In genomic region chr6:108578166-108578565, GRCh38 we compare ENCODE assay signal across 22 cellular contexts. TPM values are rescaled to one million over a fixed set of nuclear protein-coding genes. Genes with fewer than 3 reads are reported as not detected.
DNase-seq lines count a peak whose midpoint lies in the region; ATAC-seq, FAIRE-seq and TF ChIP-seq lines count a peak whose summit lies in the region.
"Had no signal": no experiment of that assay in that cellular context is flagged by ENCODE, and none has a peak within 500 bp of the region (broad histone marks: within the 10 kb centered on the region; RNA-seq: fewer than 3 reads in every experiment).

No MANE protein-coding gene starts in this region.

- H3K27me3 Mint-ChIP-seq in nephron progenitor cell (ENCODE audit: low read depth, poor library complexity): no peaks in the 10 kb centered on the region
- H3K27me3 Mint-ChIP-seq in stimulated activated naive CD8-positive, alpha-beta T cell treated with anti-CD3 and anti-CD28 coated beads, Interleukin-15, amount 100 ng/mL, for 72 hours: no peaks in the 10 kb centered on the region
- H3K27me3 Mint-ChIP-seq: activated CD4-positive, alpha-beta memory T cell treated with anti-CD3 and anti-CD28 coated beads for 36 hours had no signal

- intact Hi-C loops in heart left ventricle (cut with DNase I) (no loop called here), Right ventricle myocardium superior (cut with DNase I) (no loop called here), K562 (cut with micrococcal nuclease) (no loop called here)

- peaks cover 4% of the 10 kb centered on the region for H3K9me1 ChIP-seq in K562 (ENCODE audit: control insufficient read depth, insufficient read depth, low read length)

- no peaks in the 10 kb centered on the region for H3K27me3 ChIP-seq in heart left ventricle
- no peaks in the 10 kb centered on the region for H3K27me3 ChIP-seq in K562 (ENCODE audit: control insufficient read depth in 2 of 2, insufficient read depth in 2 of 2, low read length in 2 of 2)
- H3K27me3 ChIP-seq in upper lobe of left lung: no peaks in the 10 kb centered on the region

- peak overlapping the region; percentile 34 for H3K4me2 ChIP-seq in K562 (ENCODE audit: insufficient read depth, low read length)

- H3K27ac ChIP-seq in heart left ventricle: peak overlapping the region in 9 of 12 donors; percentile 4 to 89 (median 56)
- H3K27ac ChIP-seq in K562 (ENCODE audit: extremely low read depth, low read depth, low read length): no peak overlapping the region; the same call in 2 of the 3 replicates
- peak overlapping the region in 3 of 4 donors; percentile 13 to 81 (median 34) for H3K27ac ChIP-seq in upper lobe of left lung
- H3K27ac ChIP-seq: VCaP had no signal

- no peak overlapping the region for H2AFZ ChIP-seq in K562 (ENCODE audit: low read depth, low read length)

- peaks cover 37% of the 10 kb centered on the region for H4K20me1 ChIP-seq in K562 (replicated peaks; ENCODE audit: control insufficient read depth, insufficient read depth, low read length)

- no peak for FAIRE-seq in K562 (lab: Jason Lieb, UNC)
- FAIRE-seq: A204.1, colon, GM12891, kidney had no signal

- TF ChIP-seq EP300 in K562 (IDR thresholded peaks at IDR 0.05; ENCODE audit: low read length) (no peak), upper lobe of left lung (IDR thresholded peaks at IDR 0.05) (no peak)

- CTCF ChIA-PET in K562 (lab: Yijun Ruan, JAX; ENCODE audit: low intra/inter-chr PET ratio): no interaction called here

- TF ChIP-seq POLR2A in heart left ventricle (IDR thresholded peaks at IDR 0.05) (no peak), K562 (conservative IDR thresholded peaks at IDR 0.05) (no peak), upper lobe of left lung (IDR thresholded peaks at IDR 0.05) (no peak)

- H3K4me3 ChIP-seq in heart left ventricle (no peak overlapping the region), K562 (no peak overlapping the region), upper lobe of left lung (no peak overlapping the region)
- H3K4me3 ChIP-seq: HAP-1 had no signal

- H3K4me1 ChIP-seq in heart left ventricle (peaks cover 30 to 100% (median 90%) of the 10 kb centered on the region in 12 donors), K562 (replicated peaks in 1 of 2; ENCODE audit: control insufficient read depth in 2 of 2, insufficient read depth in 2 of 2, low read length in 2 of 2) (peaks cover 10 to 64% of the 10 kb centered on the region in 2 experiments), upper lobe of left lung (peaks cover 75 to 86% (median 82%) of the 10 kb centered on the region in 4 donors)

- H3K36me3 Mint-ChIP-seq in nephron progenitor cell (ENCODE audit: low read depth): peaks cover 33% of the 10 kb centered on the region

- no peak for ATAC-seq in heart left ventricle
- no peak for ATAC-seq in Right ventricle myocardium superior (ENCODE audit: poor library complexity)
- ATAC-seq in K562: peak; percentile 30
- no peak for ATAC-seq in upper lobe of left lung (ENCODE audit: low FRiP score in 2 of 2)
- no peak for ATAC-seq in stimulated activated naive CD8-positive, alpha-beta T cell treated with anti-CD3 and anti-CD28 coated beads, Interleukin-15, amount 100 ng/mL, for 72 hours

- peaks cover 22% of the 10 kb centered on the region; the same call in 2 of the 3 replicates for H3K79me2 ChIP-seq in K562 (ENCODE audit: control insufficient read depth, insufficient read depth, low read length)

- peaks cover 0 to 19% (median 0%) of the 10 kb centered on the region in 9 donors for H3K36me3 ChIP-seq in heart left ventricle
- no peaks in the 10 kb centered on the region for H3K36me3 ChIP-seq in K562 (ENCODE audit: control insufficient read depth, insufficient read depth, low read length)
- H3K36me3 ChIP-seq in upper lobe of left lung: peaks cover 0 to 15% (median 0%) of the 10 kb centered on the region in 4 donors
- H3K36me3 ChIP-seq: HAP-1 had no signal

- no peaks in the 10 kb centered on the region for H3K9me3 Mint-ChIP-seq in nephron progenitor cell
- no peaks in the 10 kb centered on the region for H3K9me3 Mint-ChIP-seq in stimulated activated naive CD8-positive, alpha-beta T cell treated with anti-CD3 and anti-CD28 coated beads, Interleukin-15, amount 100 ng/mL, for 72 hours
- H3K9me3 Mint-ChIP-seq: activated CD4-positive, alpha-beta memory T cell treated with anti-CD3 and anti-CD28 coated beads for 36 hours; neural crest cell had no signal

- TF ChIP-seq CTCF in heart left ventricle (IDR thresholded peaks at IDR 0.05) (no peak), K562 (IDR thresholded peaks at IDR 0.05 in 2 of 3, conservative IDR thresholded peaks at IDR 0.05 in 1 of 3; ENCODE audit: insufficient read depth in 2 of 3, low read depth in 1 of 3, low read length in 3 of 3) (no peak), nephron progenitor cell (IDR thresholded peaks at IDR 0.05) (no peak), upper lobe of left lung (IDR thresholded peaks at IDR 0.05) (no peak)

- no peak for TF ChIP-seq RAD21 in K562 (CRISPR knock-in tag; conservative IDR thresholded peaks at IDR 0.05 in 1 of 2, IDR thresholded peaks at IDR 0.05 in 1 of 2)

- peaks cover 41% of the 10 kb centered on the region for H3K4me1 Mint-ChIP-seq in nephron progenitor cell
- H3K4me1 Mint-ChIP-seq in stimulated activated naive CD8-positive, alpha-beta T cell treated with anti-CD3 and anti-CD28 coated beads, Interleukin-15, amount 100 ng/mL, for 72 hours: peaks cover 62% of the 10 kb centered on the region

- in situ Hi-C loops in K562 (cut with MboI): no loop called here

- BruUV-seq in K562 (replicated peaks; lab: Mats Ljungman, UMichigan): no TSS peak

- H3K27ac Mint-ChIP-seq in nephron progenitor cell: peak overlapping the region; percentile 4
- H3K27ac Mint-ChIP-seq in stimulated activated naive CD8-positive, alpha-beta T cell treated with anti-CD3 and anti-CD28 coated beads, Interleukin-15, amount 100 ng/mL, for 72 hours: no peak overlapping the region
- H3K27ac Mint-ChIP-seq: activated CD4-positive, alpha-beta memory T cell treated with anti-CD3 and anti-CD28 coated beads for 36 hours had no signal

- DNase-seq in heart left ventricle: no peak
- DNase-seq in Right ventricle myocardium superior: no peak
- DNase-seq in K562 (ENCODE audit: extremely low read depth in 1 of 4, low spot score in 3 of 4): no peak
- no peak for DNase-seq in nephron progenitor cell
- DNase-seq in upper lobe of left lung: no peak
- no peak for DNase-seq in DMS 273 (lab: John Stamatoyannopoulos, UW; ENCODE audit: unreplicated experiment)
- no peak for DNase-seq in anterior cingulate cortex (lab: John Stamatoyannopoulos, UW)
- no peak for DNase-seq in stimulated activated naive CD8-positive, alpha-beta T cell treated with anti-CD3 and anti-CD28 coated beads, Interleukin-15, amount 100 ng/mL, for 72 hours
- DNase-seq: activated CD4-positive, alpha-beta memory T cell treated with anti-CD3 and anti-CD28 coated beads for 36 hours; activated naive CD4-positive, alpha-beta T cell treated with Interleukin-2 at 50 U/mL for 16 hours; C1 segment of cervical spinal cord; DMS153; kidney; NCI-H1436 treated with DMSO at 0.1 percent for 48 hours; NCI-H2171 treated with DMSO at 0.1 percent for 48 hours; T-helper 2 cell had no signal

- H3K9ac ChIP-seq in K562 (ENCODE audit: insufficient read depth in 1 of 2, low read depth in 2 of 2, low read length in 2 of 2): no peak overlapping the region

- POLR2A ChIA-PET in K562 (lab: Yijun Ruan, JAX): interaction anchor here (0.8 to 1.7 kb wide), 3 partner anchors 12 to 20 kb away, joined by 4 to 6 read pairs (median 6); no protein-coding TSS in a partner anchor

- no peaks in the 10 kb centered on the region for H3K9me3 ChIP-seq in heart left ventricle
- no peaks in the 10 kb centered on the region for H3K9me3 ChIP-seq in K562 (replicated peaks; ENCODE audit: control insufficient read depth, insufficient read depth, low read depth, low read length)
- H3K9me3 ChIP-seq in upper lobe of left lung: no peaks in the 10 kb centered on the region
- H3K9me3 ChIP-seq: HAP-1 had no signal

- H3K4me3 Mint-ChIP-seq in nephron progenitor cell: no peak overlapping the region
- no peak overlapping the region for H3K4me3 Mint-ChIP-seq in stimulated activated naive CD8-positive, alpha-beta T cell treated with anti-CD3 and anti-CD28 coated beads, Interleukin-15, amount 100 ng/mL, for 72 hours
- H3K4me3 Mint-ChIP-seq: activated CD4-positive, alpha-beta memory T cell treated with anti-CD3 and anti-CD28 coated beads for 36 hours; neural crest cell had no signal

- 91 to 96% (median 94%) methylated on average over 4 of the region's 4 CpGs for WGBS in heart left ventricle, 4 donors
- 72% methylated on average over 4 of the region's 4 CpGs for WGBS in K562 (ENCODE audit: insufficient coverage, low coverage, missing lambda C conversion rate)
- 98 to 100% methylated on average over 4 of the region's 4 CpGs for WGBS in upper lobe of left lung, 2 donors

TF ChIP-seq in K562, 482 proteins besides CTCF, POLR2A, EP300 and RAD21 (continues in another document):
- TF ChIP-seq FOXA3 (CRISPR knock-in tag; conservative IDR thresholded peaks at IDR 0.05 in 1 of 2, IDR thresholded peaks at IDR 0.05 in 1 of 2): 0 out of 4 replicates have a peak, but pooled peaks of 1 of the 2 experiments have one; percentile 15
- TF ChIP-seq TBL1XR1 (IDR thresholded peaks at IDR 0.05; ENCODE audit: low read length in 2 of 2): no peak
- TF ChIP-seq ZNF282 (CRISPR knock-in tag; IDR thresholded peaks at IDR 0.05): no peak

RNA-seq across cellular contexts. Expression of gene FOXO3, which starts 17.4 kb away (rescaled TPM):
- 10 to 100 TPM; 26.8 to 87.9 (median 38.7) TPM for total RNA-seq in heart left ventricle
- polyA plus RNA-seq in heart left ventricle: 10 to 100 TPM; 11.6 to 39.1 TPM
- 32.4 TPM for total RNA-seq in Right ventricle myocardium superior
- 9.3 and 13.8 TPM in 2 replicates for total RNA-seq in K562 (2011; cell fraction: chromatin; rRNA removed; ENCODE audit: low replicate concordance)
- 7.5 and 7.6 TPM in 2 replicates for total RNA-seq in K562 (2011; cell fraction: nucleolus; rRNA removed)
- total RNA-seq in K562 (2011; cell fraction: nucleoplasm; rRNA removed): 7.3 and 7.9 TPM in 2 replicates
- 6.0 and 7.3 TPM in 2 replicates for total RNA-seq in K562 (2014; rRNA removed)
- 6.8 and 8.9 TPM in 2 replicates for total RNA-seq in K562 (2014; rRNA removed; fragmentation: Illumina TruSeq; extraction: Trizol)
- total RNA-seq in K562 (2015; rRNA removed; fragmentation: Illumina TruSeq; extraction: Trizol): 5.2 and 5.3 TPM in 2 replicates
- total RNA-seq in K562 (2021): 10.6 and 14.6 TPM in 2 replicates
- polyA plus RNA-seq in K562 (2011; rRNA removed): 5.8 and 8.4 TPM in 2 replicates
- 8.5 and 8.7 TPM in 2 replicates for polyA plus RNA-seq in K562 (2011; cell fraction: cytosol; rRNA removed)
- 5.1 and 6.3 TPM in 2 replicates for polyA plus RNA-seq in K562 (2011; cell fraction: nucleus; rRNA removed)
- 7.3 and 9.4 TPM in 2 replicates for polyA plus RNA-seq in K562 (2012)
- 9.4 and 11.0 TPM in 2 replicates for polyA plus RNA-seq in K562 (2014; fragmentation: Illumina TruSeq; extraction: Trizol)
- polyA plus RNA-seq in K562 (2014; fragmentation: Nextera tagmentation; extraction: Ambion mirVana): 1 to 10 TPM; 3.0 to 4.7 TPM
- 5.2 and 6.4 TPM in 2 replicates for polyA plus RNA-seq in K562 (2014; rRNA removed)
- polyA minus RNA-seq in K562 (2011; rRNA and poly(A)+ RNA removed): 23.3 and 23.7 TPM in 2 replicates
- polyA minus RNA-seq in K562 (2011; cell fraction: cytosol; rRNA and poly(A)+ RNA removed): 12.4 and 15.8 TPM in 2 replicates
- polyA minus RNA-seq in K562 (2011; cell fraction: nucleus; rRNA and poly(A)+ RNA removed): 8.8 and 12.3 TPM in 2 replicates
- total RNA-seq in upper lobe of left lung: 100 to 1,000 TPM in 1 of 6 donors, 10 to 100 TPM in 5; 52.6 to 101 (median 71.9) TPM
